Comparison of ENCODE assay signal across 8 cellular contexts in the genomic region with DNA sequence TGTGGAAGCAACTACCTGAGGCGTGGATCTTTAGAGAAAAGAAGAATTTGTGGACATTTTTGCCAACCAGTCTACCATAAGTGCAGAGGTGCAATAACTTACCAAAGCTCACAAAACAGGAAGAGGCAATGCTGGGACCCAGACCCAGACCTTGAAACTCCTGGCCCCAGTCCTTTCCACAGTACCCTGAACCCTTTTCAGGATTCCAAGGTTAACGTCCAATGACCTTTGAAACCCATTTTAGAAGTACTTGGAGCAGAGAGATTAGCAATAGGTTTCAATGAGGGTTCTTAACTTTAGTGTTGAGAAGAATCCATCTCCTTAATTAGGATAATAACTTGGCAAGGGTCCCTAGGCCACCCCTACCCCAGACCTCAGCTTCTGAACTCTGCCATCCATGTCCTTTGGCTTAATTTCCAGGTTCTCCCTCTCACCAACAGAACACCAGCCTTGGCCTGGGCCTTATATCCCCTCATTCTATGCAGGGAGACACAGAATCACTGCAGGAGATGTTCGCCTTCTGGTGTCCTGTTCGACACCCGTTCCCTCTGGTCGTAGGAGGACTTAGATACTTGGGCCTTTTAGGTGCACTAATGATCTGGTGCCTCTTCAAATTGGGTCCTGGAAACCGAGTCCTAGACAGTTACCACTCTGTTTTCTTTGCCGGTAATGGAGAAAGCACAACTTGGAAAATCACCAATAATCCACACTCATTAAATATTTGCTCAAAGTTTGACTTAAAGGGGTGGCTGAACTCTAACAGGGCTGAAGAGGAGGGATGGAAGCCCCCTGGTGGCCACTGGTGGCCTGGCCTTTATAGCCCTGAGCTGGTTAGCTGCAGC. TPM values are rescaled to one million over a fixed set of nuclear protein-coding genes. Genes with fewer than 3 reads are reported as not detected.
DNase-seq lines count a peak whose midpoint lies in the region; ATAC-seq and TF ChIP-seq lines count a peak whose summit lies in the region.

No MANE protein-coding gene starts in this region.

- no peaks in the 10 kb centered on the region for H4K20me1 ChIP-seq in OCI-LY3 (ENCODE audit: insufficient read depth, low read length)

- peak; percentile 65 for ATAC-seq in GM18517 (IDR thresholded peaks at IDR 0.05; ENCODE audit: unreplicated experiment)
- ATAC-seq in HG03159 (IDR thresholded peaks at IDR 0.05; ENCODE audit: unreplicated experiment): peak; percentile 82
- ATAC-seq in activated T-cell treated with anti-CD3 and anti-CD28 coated beads, Interleukin-2, amount 50 U/mL, for 72 hours (replicated peaks in 1 of 2): peak; percentile 90 to 92
- ATAC-seq in gastroesophageal sphincter: no peak
- peak; percentile 77 for ATAC-seq in sciatic nerve

- no peak for DNase-seq in AG09319 (ENCODE audit: extremely low read depth, low read depth)
- peak; percentile 68 to 69 for DNase-seq in activated T-cell treated with anti-CD3 and anti-CD28 coated beads, Interleukin-2, amount 50 U/mL, for 72 hours
- DNase-seq in sciatic nerve (ENCODE audit: low spot score): no peak
- no peak for DNase-seq in hippocampal formation (lab: John Stamatoyannopoulos, UW)

- H3K4me1 Mint-ChIP-seq in activated T-cell treated with anti-CD3 and anti-CD28 coated beads, Interleukin-2, amount 50 U/mL, for 72 hours (ENCODE audit: low read depth): peaks cover 36% of the 10 kb centered on the region

- H3K9ac ChIP-seq in OCI-LY3 (ENCODE audit: low read length): no peak overlapping the region

- H2AFZ ChIP-seq in OCI-LY3 (ENCODE audit: low read depth, low read length): no peak overlapping the region

- intact Hi-C loops in sciatic nerve (cut with DNase I): no loop called here

- 90 to 100% methylated on average over 1 to 6 of the region's 8 CpGs for WGBS in gastroesophageal sphincter (ENCODE audit: low coverage in 1 of 2), 2 donors

- H3K27ac ChIP-seq in OCI-LY3 (ENCODE audit: low read length): no peak overlapping the region
- no peak overlapping the region for H3K27ac ChIP-seq in gastroesophageal sphincter

- H3K36me3 Mint-ChIP-seq in activated T-cell treated with anti-CD3 and anti-CD28 coated beads, Interleukin-2, amount 50 U/mL, for 72 hours (ENCODE audit: insufficient read depth in 2 of 2): no peaks in the 10 kb centered on the region

- no peaks in the 10 kb centered on the region for H3K4me1 ChIP-seq in OCI-LY3 (ENCODE audit: low read length)
- no peaks in the 10 kb centered on the region for H3K4me1 ChIP-seq in gastroesophageal sphincter

- H3K27me3 Mint-ChIP-seq in activated T-cell treated with anti-CD3 and anti-CD28 coated beads, Interleukin-2, amount 50 U/mL, for 72 hours (ENCODE audit: low read depth): peaks cover 10% of the 10 kb centered on the region

- H3K27me3 ChIP-seq in OCI-LY3 (ENCODE audit: low read depth, low read length) (peaks cover 5% of the 10 kb centered on the region; the same call in 1 of the 2 replicates), gastroesophageal sphincter (no peaks in the 10 kb centered on the region)

- no peak for TF ChIP-seq EP300 in gastroesophageal sphincter (IDR thresholded peaks at IDR 0.05)

- no peak for TF ChIP-seq POLR2A in gastroesophageal sphincter (IDR thresholded peaks at IDR 0.05)

- no peak overlapping the region for H3K4me3 Mint-ChIP-seq in activated T-cell treated with anti-CD3 and anti-CD28 coated beads, Interleukin-2, amount 50 U/mL, for 72 hours

- H3K9me3 ChIP-seq in OCI-LY3 (ENCODE audit: insufficient read depth, low read length) (no peaks in the 10 kb centered on the region), gastroesophageal sphincter (no peaks in the 10 kb centered on the region)

- no peaks in the 10 kb centered on the region for H3K79me2 ChIP-seq in OCI-LY3 (ENCODE audit: low read length)

- H3K36me3 ChIP-seq in OCI-LY3 (replicated peaks; ENCODE audit: low read depth, low read length) (no peaks in the 10 kb centered on the region), gastroesophageal sphincter (no peaks in the 10 kb centered on the region)

- TF ChIP-seq CTCF in AG09319 (IDR thresholded peaks at IDR 0.05; ENCODE audit: low read depth, low read length): peak; percentile 77
- TF ChIP-seq CTCF in OCI-LY3 (IDR thresholded peaks at IDR 0.05; ENCODE audit: low read depth, low read length): peak; percentile 96
- TF ChIP-seq CTCF in gastroesophageal sphincter (IDR thresholded peaks at IDR 0.05): peak in 3 of 4 experiments; percentile 47 to 58 (median 51)

- H3K9me3 Mint-ChIP-seq in activated T-cell treated with anti-CD3 and anti-CD28 coated beads, Interleukin-2, amount 50 U/mL, for 72 hours: no peaks in the 10 kb centered on the region

- H3K4me2 ChIP-seq in OCI-LY3 (ENCODE audit: low read length): no peak overlapping the region

- H3K27ac Mint-ChIP-seq in activated T-cell treated with anti-CD3 and anti-CD28 coated beads, Interleukin-2, amount 50 U/mL, for 72 hours: no peak overlapping the region

- H3K4me3 ChIP-seq in OCI-LY3 (ENCODE audit: low read length) (no peak overlapping the region), gastroesophageal sphincter (no peak overlapping the region)

RNA-seq across cellular contexts. Expression of gene ISM1, which starts 40.6 kb away (rescaled TPM):
- total RNA-seq in activated T-cell treated with anti-CD3 and anti-CD28 coated beads, Interleukin-2, amount 50 U/mL, for 72 hours: under 1 TPM; 0.23 to 0.58 TPM
- total RNA-seq in gastroesophageal sphincter: 1 to 10 TPM; 3.6 to 8.1 (median 6.4) TPM
- total RNA-seq in sciatic nerve: 24.1 TPM

Comparison
In these comparisons a context has a peak if more than half of its experiments do, and no peak if none do; other contexts are left out.
1. DNase-seq: peak in activated T-cell treated with anti-CD3 and anti-CD28 coated beads, Interleukin-2, amount 50 U/mL, for 72 hours (2 of 2); none in AG09319 (single experiment), sciatic nerve (single experiment) and hippocampal formation (0 of 2).
2. Peak in every context shown above with its lines, with median percentiles within 50 percentile points of each other: CTCF ChIP-seq.